Comparison of ENCODE assay signal across 20 cellular contexts in genomic region chr2:46194856-46195255, GRCh38.
DNase-seq lines count a peak whose midpoint lies in the region; ATAC-seq, FAIRE-seq and TF ChIP-seq lines count a peak whose summit lies in the region.
"Had no signal": no experiment of that assay in that cellular context is flagged by ENCODE, and none has a peak within 500 bp of the region (broad histone marks: within the 10 kb centered on the region; RNA-seq: fewer than 3 reads in every experiment).

No MANE protein-coding gene starts in this region.

- BruUV-seq in K562 (replicated peaks; lab: Mats Ljungman, UMichigan): no TSS peak

- TF ChIP-seq POLR2A in K562 (conservative IDR thresholded peaks at IDR 0.05) (no peak), heart left ventricle (IDR thresholded peaks at IDR 0.05) (no peak)

- TF ChIP-seq CTCF in SK-N-SH (IDR thresholded peaks at IDR 0.05) (no peak), K562 (IDR thresholded peaks at IDR 0.05 in 2 of 3, conservative IDR thresholded peaks at IDR 0.05 in 1 of 3; ENCODE audit: insufficient read depth in 2 of 3, low read depth in 1 of 3, low read length in 3 of 3) (no peak), neural crest cell (conservative IDR thresholded peaks at IDR 0.05) (no peak), upper lobe of right lung (IDR thresholded peaks at IDR 0.05) (no peak), heart left ventricle (IDR thresholded peaks at IDR 0.05) (no peak)

- no peak overlapping the region for H3K4me3 Mint-ChIP-seq in neural crest cell
- H3K4me3 Mint-ChIP-seq: CD4-positive, alpha-beta T cell had no signal

- CTCF ChIA-PET in SK-N-SH (lab: Yijun Ruan, JAX) (interaction anchor here (1.5 kb wide), 1 partner anchor 11 kb away, joined by 3 read pairs; no protein-coding TSS in a partner anchor), K562 (lab: Yijun Ruan, JAX; ENCODE audit: low intra/inter-chr PET ratio) (no interaction called here)

- POLR2A ChIA-PET in SK-N-SH (lab: Yijun Ruan, JAX): no interaction called here
- POLR2A ChIA-PET in K562 (lab: Yijun Ruan, JAX): interaction anchor here (0.5 kb wide), 1 partner anchor 15 kb away, joined by 3 read pairs; no protein-coding TSS in a partner anchor

- no peak overlapping the region for H3K9ac ChIP-seq in SK-N-SH
- H3K9ac ChIP-seq in K562 (ENCODE audit: insufficient read depth in 1 of 2, low read depth in 2 of 2, low read length in 2 of 2): no peak overlapping the region

- intact Hi-C loops in K562 (cut with micrococcal nuclease): no loop called here
- intact Hi-C loops in upper lobe of right lung (cut with DNase I): no loop called here
- intact Hi-C loops in heart left ventricle (cut with DNase I): loop anchor here in 2 of 10 donors (5.0 kb wide), 1 partner anchor 82 kb away; no protein-coding TSS in a partner anchor

- H3K36me3 ChIP-seq in SK-N-SH (replicated peaks in 1 of 2; ENCODE audit: control insufficient read depth in 1 of 2, insufficient read depth in 2 of 2, low read length in 1 of 2) (no peaks in the 10 kb centered on the region), K562 (ENCODE audit: control insufficient read depth, insufficient read depth, low read length) (no peaks in the 10 kb centered on the region), upper lobe of right lung (no peaks in the 10 kb centered on the region), heart left ventricle (no peaks in the 10 kb centered on the region)

- no peaks in the 10 kb centered on the region for H3K9me2 ChIP-seq in SK-N-SH

- H3K27ac ChIP-seq in SK-N-SH (ENCODE audit: low read depth in 2 of 2, low read length in 1 of 2): no peak overlapping the region
- H3K27ac ChIP-seq in K562 (ENCODE audit: extremely low read depth, low read depth, low read length): no peak overlapping the region
- H3K27ac ChIP-seq in upper lobe of right lung: no peak overlapping the region
- H3K27ac ChIP-seq in heart left ventricle: no peak overlapping the region
- H3K27ac ChIP-seq: 22Rv1, C4-2B had no signal

- DNase-seq in SK-N-SH (peak; percentile 9), K562 (ENCODE audit: extremely low read depth in 1 of 4, low spot score in 3 of 4) (no peak), neural crest cell (ENCODE audit: low read depth, low spot score) (no peak), upper lobe of right lung (no peak), heart left ventricle (no peak), NCI-H510A treated with DMSO at 0.1 percent for 48 hours (lab: John Stamatoyannopoulos, UW) (no peak)
- DNase-seq: AML-193; Caco-2; CD4-positive, alpha-beta T cell; HCEC 1CT had no signal

- TF ChIP-seq EP300 in SK-N-SH (IDR thresholded peaks at IDR 0.05; ENCODE audit: borderline replicate concordance in 1 of 2, low read depth in 1 of 2, low read length in 1 of 2) (no peak), K562 (IDR thresholded peaks at IDR 0.05; ENCODE audit: low read length) (no peak)

- H3K27me3 Mint-ChIP-seq in neural crest cell (ENCODE audit: low read depth): no peaks in the 10 kb centered on the region
- H3K27me3 Mint-ChIP-seq: CD4-positive, alpha-beta T cell had no signal

- H3K27me3 ChIP-seq in SK-N-SH (ENCODE audit: insufficient read depth) (no peaks in the 10 kb centered on the region), K562 (ENCODE audit: control insufficient read depth in 2 of 2, insufficient read depth in 2 of 2, low read length in 2 of 2) (no peaks in the 10 kb centered on the region), upper lobe of right lung (no peaks in the 10 kb centered on the region), heart left ventricle (no peaks in the 10 kb centered on the region)

- no peak overlapping the region for H3K4me3 ChIP-seq in SK-N-SH (ENCODE audit: low read depth in 2 of 2, low read length in 1 of 2)
- no peak overlapping the region for H3K4me3 ChIP-seq in K562
- H3K4me3 ChIP-seq in upper lobe of right lung: no peak overlapping the region
- no peak overlapping the region for H3K4me3 ChIP-seq in heart left ventricle
- H3K4me3 ChIP-seq: A549 had no signal

- H3K9me1 ChIP-seq in K562 (ENCODE audit: control insufficient read depth, insufficient read depth, low read length): no peaks in the 10 kb centered on the region

- H3K9me3 Mint-ChIP-seq in neural crest cell: no peaks in the 10 kb centered on the region
- H3K9me3 Mint-ChIP-seq: CD4-positive, alpha-beta T cell had no signal

- no peak overlapping the region for H3K4me2 ChIP-seq in SK-N-SH
- no peak overlapping the region for H3K4me2 ChIP-seq in K562 (ENCODE audit: insufficient read depth, low read length)
- H3K4me2 ChIP-seq: A549 had no signal

- H3K27ac Mint-ChIP-seq in neural crest cell (ENCODE audit: unreplicated experiment): peak overlapping the region; percentile 19
- H3K27ac Mint-ChIP-seq: CD4-positive, alpha-beta T cell had no signal

- in situ Hi-C loops in K562 (cut with MboI): no loop called here

- H3K4me1 Mint-ChIP-seq in neural crest cell: no peaks in the 10 kb centered on the region

- FAIRE-seq in K562 (lab: Jason Lieb, UNC): no peak
- FAIRE-seq: A549, D721Med, G401.6, GM12892, GM19239, HTR-8/SVneo had no signal

- no peaks in the 10 kb centered on the region for H3K79me2 ChIP-seq in SK-N-SH (ENCODE audit: insufficient read depth)
- H3K79me2 ChIP-seq in K562 (ENCODE audit: control insufficient read depth, insufficient read depth, low read length): no peaks in the 10 kb centered on the region

- H3F3A ChIP-seq in SK-N-SH (replicated peaks; ENCODE audit: insufficient read depth): peaks cover 5% of the 10 kb centered on the region

- no peak for ATAC-seq in SK-N-SH treated with all-trans-retinoic acid at 6 μM for 48 hours
- ATAC-seq in K562: no peak
- ATAC-seq in upper lobe of right lung: peak; percentile 13
- ATAC-seq in heart left ventricle: no peak
- no peak for ATAC-seq in HG03442 (IDR thresholded peaks at IDR 0.05; ENCODE audit: unreplicated experiment)
- ATAC-seq: A549 had no signal

- H3K4me1 ChIP-seq in SK-N-SH (ENCODE audit: control insufficient read depth in 1 of 2, insufficient read depth in 2 of 2, low read depth in 1 of 2, low read length in 1 of 2) (peaks cover 0 to 7% of the 10 kb centered on the region in 2 experiments; a peak in 1 of 4 replicates), K562 (replicated peaks in 1 of 2; ENCODE audit: control insufficient read depth in 2 of 2, insufficient read depth in 2 of 2, low read length in 2 of 2) (peaks cover 11 to 16% of the 10 kb centered on the region in 2 experiments; a peak in 3 of 5 replicates), upper lobe of right lung (peaks cover 14% of the 10 kb centered on the region), heart left ventricle (peaks cover 0 to 37% (median 27%) of the 10 kb centered on the region in 12 donors)
- H3K4me1 ChIP-seq: A549, Caco-2 had no signal

- WGBS in SK-N-SH (ENCODE audit: low lambda C conversion rate): 52% methylated on average over 2 of the region's 2 CpGs
- WGBS in K562 (ENCODE audit: insufficient coverage, low coverage, missing lambda C conversion rate): 28% methylated on average over 2 of the region's 2 CpGs
- WGBS in heart left ventricle, 4 donors: 73 to 82% (median 80%) methylated on average over 2 of the region's 2 CpGs

- H3K36me3 Mint-ChIP-seq in neural crest cell (ENCODE audit: low read depth): no peaks in the 10 kb centered on the region

- H3K9me3 ChIP-seq in SK-N-SH: no peaks in the 10 kb centered on the region
- H3K9me3 ChIP-seq in K562 (replicated peaks; ENCODE audit: control insufficient read depth, insufficient read depth, low read depth, low read length): no peaks in the 10 kb centered on the region
- H3K9me3 ChIP-seq in upper lobe of right lung: no peaks in the 10 kb centered on the region
- H3K9me3 ChIP-seq in heart left ventricle: no peaks in the 10 kb centered on the region
- H3K9me3 ChIP-seq: A549, Caco-2 had no signal

- H4K20me1 ChIP-seq in SK-N-SH (ENCODE audit: insufficient read depth) (no peaks in the 10 kb centered on the region), K562 (replicated peaks; ENCODE audit: control insufficient read depth, insufficient read depth, low read length) (no peaks in the 10 kb centered on the region)

- no peak overlapping the region for H2AFZ ChIP-seq in SK-N-SH (ENCODE audit: low read depth)
- no peak overlapping the region for H2AFZ ChIP-seq in K562 (ENCODE audit: low read depth, low read length)

- TF ChIP-seq RAD21 in SK-N-SH (IDR thresholded peaks at IDR 0.05; ENCODE audit: low read length) (no peak), K562 (CRISPR knock-in tag; conservative IDR thresholded peaks at IDR 0.05 in 1 of 2, IDR thresholded peaks at IDR 0.05 in 1 of 2) (no peak)

TF ChIP-seq in SK-N-SH, 30 proteins besides CTCF, POLR2A, EP300 and RAD21 (continues in another document):
- TF ChIP-seq TAF1 (IDR thresholded peaks at IDR 0.05; ENCODE audit: borderline replicate concordance, low read depth, low read length): no peak
- TF ChIP-seq RFX5 (IDR thresholded peaks at IDR 0.05; ENCODE audit: low read length): no peak
- TF ChIP-seq CHD2 (IDR thresholded peaks at IDR 0.05; ENCODE audit: low read length, partially characterized antibody): no peak
- no peak for TF ChIP-seq POLR2AphosphoS5 (IDR thresholded peaks at IDR 0.05; ENCODE audit: low read depth, low read length)

TF ChIP-seq in SK-N-SH treated with all-trans-retinoic acid at 6 μM for 48 hours, 23 proteins besides CTCF, POLR2A, EP300 and RAD21 (continues in another document):
- TF ChIP-seq ZNF70 (CRISPR knock-in tag; IDR thresholded peaks at IDR 0.05): no peak

TF ChIP-seq in K562, 482 proteins besides CTCF, POLR2A, EP300 and RAD21:
- no peak for TF ChIP-seq BRF2 (IDR thresholded peaks at IDR 0.05; ENCODE audit: borderline replicate concordance, insufficient read depth, insufficient read length)
- TF ChIP-seq SMARCA5 (IDR thresholded peaks at IDR 0.05): no peak
- peak; percentile 70 for TF ChIP-seq BHLHE40 (IDR thresholded peaks at IDR 0.05; ENCODE audit: low read length)
- no peak for TF ChIP-seq MTF1 (CRISPR knock-in tag; IDR thresholded peaks at IDR 0.05; ENCODE audit: borderline replicate concordance)
